Comparison of ENCODE assay signal across 9 cellular contexts in the genomic region with DNA sequence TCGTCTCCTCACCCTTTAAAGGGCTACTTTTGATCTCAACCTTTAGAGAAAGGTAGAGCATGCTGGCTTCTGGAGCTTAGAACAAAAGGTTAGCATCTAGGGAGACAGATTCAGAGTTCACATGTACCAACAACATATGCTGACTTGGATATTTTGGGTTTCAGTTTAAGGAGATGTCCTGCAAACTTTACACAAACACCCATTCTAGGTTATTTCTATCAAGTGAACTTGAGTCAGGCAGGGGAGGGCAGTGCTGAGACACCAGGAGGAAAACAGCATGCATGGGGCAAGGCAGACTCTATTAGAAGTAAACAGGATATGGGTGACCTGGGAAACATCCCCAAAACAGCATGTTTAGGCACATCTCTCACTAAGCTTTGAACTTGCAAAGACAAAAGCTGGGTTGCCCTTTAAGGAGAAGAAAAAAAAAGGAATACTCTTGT. TPM values are rescaled to one million over a fixed set of nuclear protein-coding genes. Genes with fewer than 3 reads are reported as not detected.
A peak's percentile ranks its signal among the peaks of the same experiment; 100 is the strongest.
DNase-seq lines count a peak whose midpoint lies in the region; ATAC-seq and TF ChIP-seq lines count a peak whose summit lies in the region.
"Had no signal": no experiment of that assay in that cellular context is flagged by ENCODE, and none has a peak within 500 bp of the region (broad histone marks: within the 10 kb centered on the region; RNA-seq: fewer than 3 reads in every experiment).

No MANE protein-coding gene starts in this region.

- TF ChIP-seq CTCF in SK-N-SH (IDR thresholded peaks at IDR 0.05) (no peak), esophagus squamous epithelium (IDR thresholded peaks at IDR 0.05) (peak in 3 of 6 experiments; percentile 11 to 50 (median 23)), mesothelial cell of epicardium (IDR thresholded peaks at IDR 0.05; ENCODE audit: unreplicated experiment) (no peak), prostate gland (IDR thresholded peaks at IDR 0.05) (no peak)

- intact Hi-C loops in left ventricle myocardium superior (cut with micrococcal nuclease) (no loop called here), Right ventricle myocardium inferior (cut with DNase I) (no loop called here), esophagus squamous epithelium (cut with DNase I) (no loop called here), prostate gland (cut with DNase I) (no loop called here)

- no peaks in the 10 kb centered on the region for H4K20me1 ChIP-seq in SK-N-SH (ENCODE audit: insufficient read depth)

- no peaks in the 10 kb centered on the region for H3K27me3 Mint-ChIP-seq in mesothelial cell of epicardium (ENCODE audit: low read depth)

- H3K4me2 ChIP-seq in SK-N-SH = no peak overlapping the region

- ATAC-seq in left ventricle myocardium superior = peak; percentile 39
- no peak for ATAC-seq in Right ventricle myocardium inferior

- no peaks in the 10 kb centered on the region for H3K9me2 ChIP-seq in SK-N-SH

- POLR2A ChIA-PET in SK-N-SH (lab: Yijun Ruan, JAX) = no interaction called here

- H3K4me3 ChIP-seq in SK-N-SH (ENCODE audit: low read depth in 2 of 2, low read length in 1 of 2) = no peak overlapping the region
- no peak overlapping the region for H3K4me3 ChIP-seq in esophagus squamous epithelium
- H3K4me3 ChIP-seq in prostate gland = no peak overlapping the region

- 0 out of 2 replicates have a peak overlapping the region, but pooled peaks have one; percentile 7 for H2AFZ ChIP-seq in SK-N-SH (ENCODE audit: low read depth)

- DNase-seq in left ventricle myocardium superior (no peak), Right ventricle myocardium inferior (ENCODE audit: missing footprints) (no peak), SK-N-SH (no peak), esophagus squamous epithelium (lab: John Stamatoyannopoulos, UW) (no peak), mesothelial cell of epicardium (ENCODE audit: low spot score in 2 of 2, unreplicated experiment in 2 of 2) (no peak), cerebellum (ENCODE audit: low spot score) (no peak), NCI-H1105 treated with DMSO at 0.1 percent for 48 hours (lab: John Stamatoyannopoulos, UW) (no peak), prostate gland (ENCODE audit: low spot score) (no peak)
- DNase-seq: GF-D8 had no signal

- no peak overlapping the region for H3K9ac ChIP-seq in SK-N-SH

- no peak for TF ChIP-seq EP300 in SK-N-SH (IDR thresholded peaks at IDR 0.05; ENCODE audit: borderline replicate concordance in 1 of 2, low read depth in 1 of 2, low read length in 1 of 2)

- H3F3A ChIP-seq in SK-N-SH (replicated peaks; ENCODE audit: insufficient read depth) = no peaks in the 10 kb centered on the region

- no peaks in the 10 kb centered on the region for H3K27me3 ChIP-seq in SK-N-SH (ENCODE audit: insufficient read depth)
- no peaks in the 10 kb centered on the region for H3K27me3 ChIP-seq in esophagus squamous epithelium
- no peaks in the 10 kb centered on the region for H3K27me3 ChIP-seq in prostate gland (replicated peaks; ENCODE audit: insufficient read depth)

- H3K27ac ChIP-seq in SK-N-SH (ENCODE audit: low read depth in 2 of 2, low read length in 1 of 2) (no peak overlapping the region), esophagus squamous epithelium (peak overlapping the region in 3 of 4 donors; percentile 42 to 53 (median 48)), prostate gland (no peak overlapping the region)

- 88% methylated on average over 1 of the region's 1 CpG for WGBS in SK-N-SH (ENCODE audit: low lambda C conversion rate)
- 70 to 79% methylated on average over 1 of the region's 1 CpG for WGBS in esophagus squamous epithelium, 2 donors
- 97% methylated on average over 1 of the region's 1 CpG for WGBS in prostate gland

- CTCF ChIA-PET in SK-N-SH (lab: Yijun Ruan, JAX) = interaction anchor here (1.3 kb wide), 1 partner anchor 45 kb away, joined by 4 read pairs; no protein-coding TSS in a partner anchor

- TF ChIP-seq RAD21 in SK-N-SH (IDR thresholded peaks at IDR 0.05; ENCODE audit: low read length) = no peak; the same call in 1 of the 2 replicates

- H3K36me3 Mint-ChIP-seq in mesothelial cell of epicardium = no peaks in the 10 kb centered on the region

- peaks cover 31% of the 10 kb centered on the region for H3K4me1 Mint-ChIP-seq in mesothelial cell of epicardium

- TF ChIP-seq POLR2A in esophagus squamous epithelium (IDR thresholded peaks at IDR 0.05) (no peak), prostate gland (IDR thresholded peaks at IDR 0.05) (no peak)

- H3K36me3 ChIP-seq in SK-N-SH (replicated peaks in 1 of 2; ENCODE audit: control insufficient read depth in 1 of 2, insufficient read depth in 2 of 2, low read length in 1 of 2) (no peaks in the 10 kb centered on the region), esophagus squamous epithelium (no peaks in the 10 kb centered on the region), prostate gland (no peaks in the 10 kb centered on the region)

- H3K4me1 ChIP-seq in SK-N-SH (ENCODE audit: control insufficient read depth in 1 of 2, insufficient read depth in 2 of 2, low read depth in 1 of 2, low read length in 1 of 2) (peaks cover 0 to 5% of the 10 kb centered on the region in 2 experiments; a peak in 2 of 4 replicates), esophagus squamous epithelium (peaks cover 7 to 36% (median 8%) of the 10 kb centered on the region in 3 donors), prostate gland (replicated peaks) (no peaks in the 10 kb centered on the region)

- no peaks in the 10 kb centered on the region for H3K9me3 Mint-ChIP-seq in mesothelial cell of epicardium

- H3K27ac Mint-ChIP-seq in mesothelial cell of epicardium = no peak overlapping the region

- H3K9me3 ChIP-seq in SK-N-SH (no peaks in the 10 kb centered on the region), esophagus squamous epithelium (no peaks in the 10 kb centered on the region), prostate gland (no peaks in the 10 kb centered on the region)

- no peak overlapping the region for H3K4me3 Mint-ChIP-seq in mesothelial cell of epicardium

- no peaks in the 10 kb centered on the region for H3K79me2 ChIP-seq in SK-N-SH (ENCODE audit: insufficient read depth)

TF ChIP-seq in SK-N-SH, 30 proteins besides CTCF, POLR2A, EP300 and RAD21:
- TF ChIP-seq MXI1 (IDR thresholded peaks at IDR 0.05; ENCODE audit: low read depth, low read length) (no peak), FOSL2 (IDR thresholded peaks at IDR 0.05; ENCODE audit: borderline replicate concordance, low read depth) (no peak)
- TF ChIP-seq, protein P1, sequence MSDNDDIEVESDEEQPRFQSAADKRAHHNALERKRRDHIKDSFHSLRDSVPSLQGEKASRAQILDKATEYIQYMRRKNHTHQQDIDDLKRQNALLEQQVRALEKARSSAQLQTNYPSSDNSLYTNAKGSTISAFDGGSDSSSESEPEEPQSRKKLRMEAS (IDR thresholded peaks at IDR 0.05; ENCODE audit: low read depth) = no peak
- TF ChIP-seq, protein P2, sequence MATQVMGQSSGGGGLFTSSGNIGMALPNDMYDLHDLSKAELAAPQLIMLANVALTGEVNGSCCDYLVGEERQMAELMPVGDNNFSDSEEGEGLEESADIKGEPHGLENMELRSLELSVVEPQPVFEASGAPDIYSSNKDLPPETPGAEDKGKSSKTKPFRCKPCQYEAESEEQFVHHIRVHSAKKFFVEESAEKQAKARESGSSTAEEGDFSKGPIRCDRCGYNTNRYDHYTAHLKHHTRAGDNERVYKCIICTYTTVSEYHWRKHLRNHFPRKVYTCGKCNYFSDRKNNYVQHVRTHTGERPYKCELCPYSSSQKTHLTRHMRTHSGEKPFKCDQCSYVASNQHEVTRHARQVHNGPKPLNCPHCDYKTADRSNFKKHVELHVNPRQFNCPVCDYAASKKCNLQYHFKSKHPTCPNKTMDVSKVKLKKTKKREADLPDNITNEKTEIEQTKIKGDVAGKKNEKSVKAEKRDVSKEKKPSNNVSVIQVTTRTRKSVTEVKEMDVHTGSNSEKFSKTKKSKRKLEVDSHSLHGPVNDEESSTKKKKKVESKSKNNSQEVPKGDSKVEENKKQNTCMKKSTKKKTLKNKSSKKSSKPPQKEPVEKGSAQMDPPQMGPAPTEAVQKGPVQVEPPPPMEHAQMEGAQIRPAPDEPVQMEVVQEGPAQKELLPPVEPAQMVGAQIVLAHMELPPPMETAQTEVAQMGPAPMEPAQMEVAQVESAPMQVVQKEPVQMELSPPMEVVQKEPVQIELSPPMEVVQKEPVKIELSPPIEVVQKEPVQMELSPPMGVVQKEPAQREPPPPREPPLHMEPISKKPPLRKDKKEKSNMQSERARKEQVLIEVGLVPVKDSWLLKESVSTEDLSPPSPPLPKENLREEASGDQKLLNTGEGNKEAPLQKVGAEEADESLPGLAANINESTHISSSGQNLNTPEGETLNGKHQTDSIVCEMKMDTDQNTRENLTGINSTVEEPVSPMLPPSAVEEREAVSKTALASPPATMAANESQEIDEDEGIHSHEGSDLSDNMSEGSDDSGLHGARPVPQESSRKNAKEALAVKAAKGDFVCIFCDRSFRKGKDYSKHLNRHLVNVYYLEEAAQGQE (IDR thresholded peaks at IDR 0.05; ENCODE audit: low read depth, low read length) = no peak

RNA-seq across cellular contexts. Expression of a gene that starts 43.8 kb away (rescaled TPM):
- total RNA-seq in left ventricle myocardium superior = 14.3 TPM
- total RNA-seq in Right ventricle myocardium inferior = 10.1 TPM
- 5.5 and 6.5 TPM in 2 replicates for polyA plus RNA-seq in SK-N-SH (2012; rRNA removed)
- 8.7 and 12.4 TPM in 2 replicates for polyA plus RNA-seq in SK-N-SH (2012; cell fraction: cytosol; rRNA removed)
- 3.1 and 3.3 TPM in 2 replicates for polyA plus RNA-seq in SK-N-SH (2012; cell fraction: nucleus; rRNA removed)
- total RNA-seq in esophagus squamous epithelium = 100 to 1,000 TPM in 1 of 4 donors, 10 to 100 TPM in 3; 40.5 to 102 (median 48.5) TPM
- total RNA-seq in mesothelial cell of epicardium = 59.0 to 64.7 TPM (median 62.5 TPM) in 3 replicates
- total RNA-seq in cerebellum = 51.3 TPM
- 10 to 100 TPM; 34.3 to 37.3 TPM for total RNA-seq in prostate gland

Comparison
In these comparisons a context has a peak if more than half of its experiments do, and no peak if none do; other contexts are left out.
1. H3K27ac ChIP-seq: peak in esophagus squamous epithelium (3 of 4); none in SK-N-SH (0 of 2) and prostate gland (0 of 2).